Comparison of ENCODE assay signal across 8 cellular contexts in genomic region chr9:41359116-41359515, GRCh38.
DNase-seq lines count a peak whose midpoint lies in the region; ATAC-seq and TF ChIP-seq lines count a peak whose summit lies in the region.
"Not testable (repeated sequence)": the region's sequence is repeated elsewhere in the genome, so short reads cannot be mapped to it uniquely, and the experiment has no call there.

No MANE protein-coding gene starts in this region.

- H3K4me3 ChIP-seq in HUES64 (ENCODE audit: low read length) (peak overlapping the region; percentile 65), thoracic aorta (peak overlapping the region; percentile 85)
- peak overlapping the region; percentile 62 for H3K4me3 ChIP-seq in effector memory CD4-positive, alpha-beta T cell (ENCODE audit: insufficient read depth, low read depth, low read length, poor library complexity, severe bottlenecking)

- not testable (repeated sequence) for H3K9ac ChIP-seq in HUES64 (ENCODE audit: low read depth, low read length)

- DNase-seq in EH (ENCODE audit: low read depth) (peak; percentile 28), RPMI7951 (ENCODE audit: low read depth) (peak; percentile 19), inferior parietal cortex (ENCODE audit: extremely low spot score) (peak; percentile 17), omental fat pad (ENCODE audit: low spot score) (peak; percentile 23)
- DNase-seq in activated T-cell treated with anti-CD3 and anti-CD28 coated beads, Interleukin-2, amount 50 U/mL, for 48 hours: peak; percentile 52 to 60
- DNase-seq in effector memory CD4-positive, alpha-beta T cell: peak in 2 of 3 donors; percentile 12 to 20
- DNase-seq in thoracic aorta (ENCODE audit: low spot score): not testable (repeated sequence)

- not testable (repeated sequence) for H3K36me3 ChIP-seq in HUES64 (ENCODE audit: insufficient read depth, low read length); effector memory CD4-positive, alpha-beta T cell (ENCODE audit: control insufficient read depth, insufficient read depth, low read length); thoracic aorta

- TF ChIP-seq CTCF in omental fat pad (IDR thresholded peaks at IDR 0.05); thoracic aorta (IDR thresholded peaks at IDR 0.05): not testable (repeated sequence)

- H3K9me3 ChIP-seq in HUES64 (ENCODE audit: insufficient read depth, low read depth, low read length); effector memory CD4-positive, alpha-beta T cell (ENCODE audit: control insufficient read depth, low read length); thoracic aorta: not testable (repeated sequence)

- 4% methylated on average over 12 of the region's 27 CpGs for WGBS in HUES64

- not testable (repeated sequence) for H3K4me1 ChIP-seq in HUES64 (ENCODE audit: insufficient read depth, low read length); effector memory CD4-positive, alpha-beta T cell (ENCODE audit: control insufficient read depth, insufficient read depth, low read length, poor library complexity, severe bottlenecking); thoracic aorta (ENCODE audit: control insufficient read depth in 1 of 2, low read depth in 2 of 2)

- not testable (repeated sequence) for ATAC-seq in omental fat pad (ENCODE audit: low FRiP score); thoracic aorta (ENCODE audit: insufficient number of reproducible peaks, low FRiP score, low read depth)

- H3K27me3 ChIP-seq in HUES64 (ENCODE audit: insufficient read depth, low read length); effector memory CD4-positive, alpha-beta T cell (replicated peaks; ENCODE audit: control insufficient read depth, insufficient read depth, low read length, poor library complexity, severe bottlenecking); thoracic aorta (replicated peaks; ENCODE audit: insufficient read depth): not testable (repeated sequence)

- not testable (repeated sequence) for H3K27ac ChIP-seq in HUES64 (ENCODE audit: low read depth, low read length); effector memory CD4-positive, alpha-beta T cell (ENCODE audit: insufficient read depth, low read length, poor library complexity, severe bottlenecking)
- peak overlapping the region; percentile 69 to 70 for H3K27ac ChIP-seq in thoracic aorta
